ENCODE assay signal across 1 cellular context in genomic region chr12:13044002-13044858, GRCh38.
TF ChIP-seq lines count a peak whose summit lies in the region.

Gene FAM234B, plus strand, starts transcription at chr12:13044381. Its CDS starts 23 bp downstream, at chr12:13044404.

TF ChIP-seq in GM23338, 12 proteins besides CTCF, POLR2A, EP300 and RAD21 (continued from another document):
- no peak for TF ChIP-seq REST (IDR thresholded peaks at IDR 0.05; ENCODE audit: unreplicated experiment)
- no peak for TF ChIP-seq EZH2 (IDR thresholded peaks at IDR 0.05; ENCODE audit: low read depth, unreplicated experiment)
- TF ChIP-seq ZNF331 (CRISPR knock-in tag; IDR thresholded peaks at IDR 0.05; ENCODE audit: low read depth), result no peak
- TF ChIP-seq ETS1 (IDR thresholded peaks at IDR 0.05), result peak; percentile 45; the same call in 1 of the 2 replicates
- TF ChIP-seq EZH2phosphoT487 (IDR thresholded peaks at IDR 0.05; ENCODE audit: unreplicated experiment), result no peak
- TF ChIP-seq CREB1 (CRISPR knock-in tag; IDR thresholded peaks at IDR 0.05; ENCODE audit: low read depth), result 0 out of 2 replicates have a peak, but pooled peaks have one; percentile 11
- TF ChIP-seq JUNB (IDR thresholded peaks at IDR 0.05; ENCODE audit: unreplicated experiment), result no peak
- TF ChIP-seq NANOG (IDR thresholded peaks at IDR 0.05; ENCODE audit: borderline replicate concordance), result no peak
- no peak for TF ChIP-seq ZNF114 (CRISPR knock-in tag; IDR thresholded peaks at IDR 0.05)
